In genomic region chr17:48505788-48506187, GRCh38 we compare ENCODE assay signal across 2 cellular contexts.
TF ChIP-seq lines count a peak whose summit lies in the region.

No MANE protein-coding gene starts in this region.

TF ChIP-seq in GM12891, 5 proteins besides CTCF, POLR2A, EP300 and RAD21:
- TF ChIP-seq PAX5 (IDR thresholded peaks at IDR 0.05; ENCODE audit: insufficient read depth, low read length, severe bottlenecking): no peak
- no peak for TF ChIP-seq POLR2AphosphoS5 (IDR thresholded peaks at IDR 0.05; ENCODE audit: low read depth, low read length)
- TF ChIP-seq SPI1 (IDR thresholded peaks at IDR 0.05; ENCODE audit: low read depth, low read length): peak; percentile 49

TF ChIP-seq in H1, 55 proteins besides CTCF, POLR2A, EP300 and RAD21:
- TF ChIP-seq NANOG (IDR thresholded peaks at IDR 0.05; ENCODE audit: insufficient read depth, low read depth, low read length, poor library complexity, severe bottlenecking) (no peak), CHD2 (IDR thresholded peaks at IDR 0.05; ENCODE audit: low read length) (no peak), ASH2L (IDR thresholded peaks at IDR 0.05; ENCODE audit: low read length) (no peak), JUND (IDR thresholded peaks at IDR 0.05; ENCODE audit: low read length) (peak; percentile 74)
